In the genomic region with DNA sequence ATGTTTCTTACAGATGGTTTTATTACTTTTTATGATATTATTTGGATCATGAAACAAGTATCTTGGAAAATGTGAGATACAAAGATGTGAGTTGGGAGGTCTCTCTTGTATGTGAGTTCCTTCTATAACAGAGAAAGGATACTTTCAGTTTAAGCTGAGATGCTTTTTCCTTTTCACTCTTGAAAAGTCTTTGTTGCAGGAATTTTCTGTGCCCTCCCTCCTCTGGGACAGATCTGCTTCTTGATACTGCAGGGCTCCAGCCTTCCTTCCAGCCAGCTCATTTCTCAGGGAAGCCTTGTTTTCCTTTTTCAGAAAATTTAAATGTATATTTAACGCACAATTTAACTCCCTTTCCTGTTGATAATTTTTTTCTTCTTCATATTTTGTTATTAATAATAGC, we compare ENCODE assay signal across 12 cellular contexts.
A peak's percentile ranks its signal among the peaks of the same experiment; 100 is the strongest.
DNase-seq lines count a peak whose midpoint lies in the region; ATAC-seq and TF ChIP-seq lines count a peak whose summit lies in the region.
"Had no signal": no experiment of that assay in that cellular context is flagged by ENCODE, and none has a peak within 500 bp of the region (broad histone marks: within the 10 kb centered on the region; RNA-seq: fewer than 3 reads in every experiment).

No MANE protein-coding gene starts in this region.

- TF ChIP-seq CTCF in coronary artery (IDR thresholded peaks at IDR 0.05) (no peak), left lung (IDR thresholded peaks at IDR 0.05) (no peak), suprapubic skin (IDR thresholded peaks at IDR 0.05) (no peak)

- H3K4me1 ChIP-seq in left lung, result peaks cover 7 to 26% of the 10 kb centered on the region in 2 donors
- H3K4me1 ChIP-seq in suprapubic skin, result peaks cover 25% of the 10 kb centered on the region

- no peak for TF ChIP-seq EP300 in suprapubic skin (IDR thresholded peaks at IDR 0.05)

- no peak overlapping the region for H3K27ac Mint-ChIP-seq in activated T-cell treated with anti-CD3 and anti-CD28 coated beads, Interleukin-2, amount 50 U/mL, for 72 hours
- H3K27ac Mint-ChIP-seq: activated B cell treated with CpG ODN at 0.5 μM for 24 hours; activated T-helper 17 cell treated with anti-CD3 and anti-CD28 coated beads, Interleukin-2, amount 50 U/mL, for 72 hours had no signal

- 18% methylated on average over 1 of the region's 1 CpG for WGBS in suprapubic skin

- H3K4me1 Mint-ChIP-seq in activated T-cell treated with anti-CD3 and anti-CD28 coated beads, Interleukin-2, amount 50 U/mL, for 72 hours (ENCODE audit: low read depth), result peaks cover 32% of the 10 kb centered on the region
- H3K4me1 Mint-ChIP-seq: activated T-helper 17 cell treated with anti-CD3 and anti-CD28 coated beads, Interleukin-2, amount 50 U/mL, for 72 hours had no signal

- H3K27me3 ChIP-seq in left lung (no peaks in the 10 kb centered on the region), suprapubic skin (no peaks in the 10 kb centered on the region)

- H3K27ac ChIP-seq in coronary artery, result peak overlapping the region in 1 of 2 donors; percentile 11
- peak overlapping the region; percentile 35 to 55 for H3K27ac ChIP-seq in left lung
- no peak overlapping the region for H3K27ac ChIP-seq in suprapubic skin

- H3K4me3 Mint-ChIP-seq in activated T-cell treated with anti-CD3 and anti-CD28 coated beads, Interleukin-2, amount 50 U/mL, for 72 hours, result no peak overlapping the region
- H3K4me3 Mint-ChIP-seq: activated B cell treated with CpG ODN at 0.5 μM for 24 hours; activated T-helper 17 cell treated with anti-CD3 and anti-CD28 coated beads, Interleukin-2, amount 50 U/mL, for 72 hours had no signal

- H3K36me3 ChIP-seq in left lung (no peaks in the 10 kb centered on the region), suprapubic skin (no peaks in the 10 kb centered on the region)

- no peak for TF ChIP-seq POLR2A in suprapubic skin (IDR thresholded peaks at IDR 0.05)

- no peaks in the 10 kb centered on the region for H3K9me3 Mint-ChIP-seq in activated T-cell treated with anti-CD3 and anti-CD28 coated beads, Interleukin-2, amount 50 U/mL, for 72 hours
- H3K9me3 Mint-ChIP-seq: activated B cell treated with CpG ODN at 0.5 μM for 24 hours; activated T-helper 17 cell treated with anti-CD3 and anti-CD28 coated beads, Interleukin-2, amount 50 U/mL, for 72 hours had no signal

- no peaks in the 10 kb centered on the region for H3K36me3 Mint-ChIP-seq in activated T-cell treated with anti-CD3 and anti-CD28 coated beads, Interleukin-2, amount 50 U/mL, for 72 hours (ENCODE audit: insufficient read depth in 2 of 2)

- H3K4me3 ChIP-seq in coronary artery (peak overlapping the region; percentile 56), left lung (peak overlapping the region; percentile 12 to 17), suprapubic skin (peak overlapping the region; percentile 33)

- DNase-seq in HT1080 (ENCODE audit: low read depth) (peak; percentile 12), coronary artery (ENCODE audit: low spot score) (no peak), left lung (no peak), suprapubic skin (ENCODE audit: low spot score in 2 of 2) (no peak), activated gamma-delta T cell (lab: John Stamatoyannopoulos, UW) (no peak), NCI-H2196 treated with DMSO at 0.1 percent for 48 hours (lab: John Stamatoyannopoulos, UW; ENCODE audit: unreplicated experiment) (no peak), NOMO-1 treated with DMSO at 0.1 percent for 48 hours (lab: John Stamatoyannopoulos, UW; ENCODE audit: unreplicated experiment) (no peak)
- no peak for DNase-seq in activated T-cell treated with anti-CD3 and anti-CD28 coated beads, Interleukin-2, amount 50 U/mL, for 72 hours
- DNase-seq: activated B cell treated with CpG ODN at 0.5 μM for 24 hours; NCI-H1417 treated with DMSO at 0.1 percent for 48 hours; stimulated activated naive CD8-positive, alpha-beta T cell treated with anti-CD3 and anti-CD28 coated beads, Interleukin-15, Interleukin-2, amounts not matched to agents 100 U/mL and 50 U/mL, for 24 hours had no signal

- intact Hi-C loops in left lung (cut with DNase I), result no loop called here

- ATAC-seq in left lung, result no peak
- ATAC-seq in activated T-cell treated with anti-CD3 and anti-CD28 coated beads, Interleukin-2, amount 50 U/mL, for 72 hours (replicated peaks in 1 of 2), result no peak
- ATAC-seq: activated T-helper 17 cell treated with anti-CD3 and anti-CD28 coated beads, Interleukin-2, amount 50 U/mL, for 72 hours; stimulated activated naive CD8-positive, alpha-beta T cell treated with anti-CD3 and anti-CD28 coated beads, Interleukin-15, Interleukin-2, amounts not matched to agents 100 U/mL and 50 U/mL, for 24 hours had no signal

- no peaks in the 10 kb centered on the region for H3K27me3 Mint-ChIP-seq in activated T-cell treated with anti-CD3 and anti-CD28 coated beads, Interleukin-2, amount 50 U/mL, for 72 hours (ENCODE audit: low read depth)
- H3K27me3 Mint-ChIP-seq: activated B cell treated with CpG ODN at 0.5 μM for 24 hours; activated T-helper 17 cell treated with anti-CD3 and anti-CD28 coated beads, Interleukin-2, amount 50 U/mL, for 72 hours had no signal

- H3K9me3 ChIP-seq in left lung, result no peaks in the 10 kb centered on the region
- H3K9me3 ChIP-seq in suprapubic skin, result no peaks in the 10 kb centered on the region
